ENCODE assay signal across 1 cellular context in the genomic region with DNA sequence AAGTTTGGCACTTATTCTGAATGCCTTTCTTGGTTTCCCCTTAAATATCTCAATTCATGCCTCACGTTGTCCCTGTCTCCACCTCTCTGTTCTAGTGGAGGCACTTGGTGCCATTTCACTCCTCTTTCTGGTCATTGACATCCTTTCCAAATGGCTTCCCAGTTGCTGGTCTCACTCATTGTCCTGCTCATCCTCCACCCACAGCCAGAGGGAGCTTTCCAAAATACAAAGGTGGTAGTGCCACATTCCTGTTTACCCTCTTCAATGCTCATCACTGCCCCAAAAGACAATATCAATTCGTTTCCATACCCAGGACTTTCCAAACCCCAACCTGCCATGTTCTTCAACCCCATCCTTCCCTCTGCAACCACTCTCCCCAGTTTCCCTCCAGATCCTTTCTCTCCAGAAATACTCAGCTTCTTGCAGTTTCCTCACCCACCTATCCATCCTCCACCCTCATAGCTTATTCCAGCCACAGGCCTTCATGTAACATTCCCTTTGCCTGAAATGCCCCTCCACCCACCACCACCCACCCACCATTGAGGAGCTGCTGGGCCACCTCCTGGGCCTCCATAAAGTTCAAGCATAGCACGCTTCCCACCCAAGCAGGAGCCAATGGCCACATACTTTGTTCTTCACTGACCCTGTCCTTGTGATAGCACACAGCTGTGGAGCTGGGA.
TF ChIP-seq lines count a peak whose summit lies in the region.

No MANE protein-coding gene starts in this region.

TF ChIP-seq in HCT116, 20 proteins besides CTCF, POLR2A, EP300 and RAD21 (continued from another document):
- TF ChIP-seq REST (IDR thresholded peaks at IDR 0.05; ENCODE audit: low read depth) = no peak
- TF ChIP-seq CBX3 (IDR thresholded peaks at IDR 0.05; ENCODE audit: low read depth) = peak; percentile 74; the same call in 1 of the 2 replicates
- no peak for TF ChIP-seq SIN3A (IDR thresholded peaks at IDR 0.05; ENCODE audit: low read depth)
- TF ChIP-seq SRF (IDR thresholded peaks at IDR 0.05; ENCODE audit: low read depth) = no peak
